In the genomic region with DNA sequence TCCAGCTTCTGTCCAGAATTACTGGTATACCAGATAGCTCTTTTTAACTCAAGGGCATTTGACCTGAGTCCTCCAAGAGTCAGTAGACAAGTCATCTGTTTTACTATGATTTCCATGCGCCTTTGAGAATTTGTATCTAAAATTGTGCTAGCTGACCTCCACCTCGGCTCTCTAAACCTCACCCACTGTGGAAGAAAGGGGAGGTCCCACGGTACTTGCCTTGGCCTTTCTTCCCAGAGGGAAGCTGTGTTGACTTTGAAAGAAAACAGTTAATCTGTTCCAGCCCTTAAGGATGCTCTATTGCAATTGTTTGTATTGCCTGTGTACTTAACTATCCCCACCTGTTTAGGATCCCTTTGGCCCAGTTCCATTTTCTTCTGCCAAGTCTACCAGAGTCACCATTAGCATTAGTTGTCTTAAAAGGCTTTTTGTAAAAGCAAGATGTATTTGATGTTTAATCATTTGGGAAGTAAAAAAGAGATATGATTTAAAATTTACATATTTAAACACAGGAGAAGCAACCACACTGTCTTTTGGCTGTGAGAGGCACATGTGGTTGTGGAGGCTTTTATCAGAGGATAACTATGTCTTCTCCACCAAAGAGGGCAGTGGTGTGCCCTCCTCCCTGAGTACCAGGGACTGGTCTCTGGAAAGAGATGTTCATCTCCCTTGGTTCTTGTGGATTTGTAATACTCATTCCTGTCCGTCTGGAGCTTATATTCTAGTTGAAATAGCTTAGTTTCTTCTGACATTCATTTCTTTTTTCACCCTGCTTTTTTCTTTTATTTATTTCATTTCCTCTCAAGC, we compare ENCODE assay signal across 11 cellular contexts.
DNase-seq lines count a peak whose midpoint lies in the region; ATAC-seq and TF ChIP-seq lines count a peak whose summit lies in the region.
"Had no signal": no experiment of that assay in that cellular context is flagged by ENCODE, and none has a peak within 500 bp of the region (broad histone marks: within the 10 kb centered on the region; RNA-seq: fewer than 3 reads in every experiment).

No MANE protein-coding gene starts in this region.

- no peak for TF ChIP-seq CTCF in CD4-positive, alpha-beta T cell (IDR thresholded peaks at IDR 0.05)
- TF ChIP-seq CTCF in GM23338 (conservative IDR thresholded peaks at IDR 0.05; ENCODE audit: low read depth in 2 of 2), result no peak; a peak in 1 of 4 replicates

- H4K20me1 ChIP-seq in GM23338 (replicated peaks; ENCODE audit: insufficient read depth), result no peaks in the 10 kb centered on the region

- H3K4me1 Mint-ChIP-seq in CD4-positive, alpha-beta T cell (ENCODE audit: low read depth), result peaks cover 56% of the 10 kb centered on the region
- H3K4me1 Mint-ChIP-seq in GM23338 (peaks cover 18% of the 10 kb centered on the region), T-cell (peaks cover 42 to 52% (median 43%) of the 10 kb centered on the region in 3 donors)

- no peaks in the 10 kb centered on the region for H3K79me2 ChIP-seq in GM23338 (replicated peaks; ENCODE audit: insufficient read depth)

- no peak overlapping the region for H2AFZ ChIP-seq in GM23338

- H3K9me2 ChIP-seq in GM23338 (ENCODE audit: insufficient read depth), result no peaks in the 10 kb centered on the region

- intact Hi-C loops in CD4-positive, alpha-beta T cell (cut with DNase I, micrococcal nuclease), result no loop called here
- intact Hi-C loops in left ventricle myocardium superior (cut with micrococcal nuclease), result no loop called here

- no peaks in the 10 kb centered on the region for H3F3A ChIP-seq in GM23338 (replicated peaks; ENCODE audit: low read depth)

- H3K36me3 Mint-ChIP-seq in CD4-positive, alpha-beta T cell (ENCODE audit: low read depth), result peaks cover 63% of the 10 kb centered on the region
- no peaks in the 10 kb centered on the region for H3K36me3 Mint-ChIP-seq in GM23338 (ENCODE audit: low read depth)
- H3K36me3 Mint-ChIP-seq in T-cell, result peaks cover 39% of the 10 kb centered on the region

- H3K36me3 ChIP-seq in GM23338 (ENCODE audit: insufficient read depth), result no peaks in the 10 kb centered on the region; the same call in 1 of the 2 replicates

- CTCF ChIA-PET in CD4-positive, alpha-beta T cell (lab: Charles Lee), result interaction anchor here (1.1 to 1.4 kb wide), 7 partner anchors 10 to 137 kb away, joined by 3 to 6 read pairs (median 4); no protein-coding TSS in a partner anchor
- CTCF ChIA-PET in T-cell (lab: Charles Lee), result interaction anchor here in 1 of 2 donors (1.1 to 1.3 kb wide), 4 partner anchors 14 to 299 kb away, joined by 3 to 7 read pairs (median 4); no protein-coding TSS in a partner anchor

- no peaks in the 10 kb centered on the region for H3K27me3 ChIP-seq in CD4-positive, alpha-beta T cell (ENCODE audit: control insufficient read depth, insufficient read depth, low read length)
- no peaks in the 10 kb centered on the region for H3K27me3 ChIP-seq in GM23338 (ENCODE audit: insufficient read depth)

- peaks cover 13% of the 10 kb centered on the region; the same call in 1 of the 2 replicates for H3K4me1 ChIP-seq in GM23338 (ENCODE audit: insufficient read depth)

- POLR2A ChIA-PET in CD4-positive, alpha-beta T cell (lab: Charles Lee), result interaction anchor here (0.8 to 3.4 kb wide), 9 partner anchors 20 to 167 kb away, joined by 3 to 17 read pairs (median 5); no protein-coding TSS in a partner anchor
- POLR2A ChIA-PET in T-cell (lab: Charles Lee), result interaction anchor here (0.6 to 1.0 kb wide), 3 partner anchors 22 to 109 kb away, joined by 3 read pairs; no protein-coding TSS in a partner anchor

- H3K27ac ChIP-seq in CD4-positive, alpha-beta T cell (ENCODE audit: low read depth, low read length), result no peak overlapping the region
- no peak overlapping the region for H3K27ac ChIP-seq in GM23338 (ENCODE audit: low read depth)

- no peak for DNase-seq in CD4-positive, alpha-beta T cell
- no peak for DNase-seq in GM23338 (ENCODE audit: low spot score)
- DNase-seq in T-cell, result no peak
- no peak for DNase-seq in left ventricle myocardium superior
- DNase-seq in OCI-M2 (lab: John Stamatoyannopoulos, UW; ENCODE audit: unreplicated experiment), result no peak
- no peak for DNase-seq in NCI-H446 treated with DMSO at 0.1 percent for 48 hours (lab: John Stamatoyannopoulos, UW)
- no peak for DNase-seq in activated CD4-positive, alpha-beta T cell treated with anti-CD3 and anti-CD28 coated beads, Interleukin-2, amount 50 U/mL, for 1 hour
- DNase-seq: GDM1, nephron progenitor cell, T1000 had no signal

- no peaks in the 10 kb centered on the region for H3K9me3 ChIP-seq in CD4-positive, alpha-beta T cell (ENCODE audit: control insufficient read depth, low read length)

- H3K9me3 Mint-ChIP-seq in CD4-positive, alpha-beta T cell, result no peaks in the 10 kb centered on the region
- H3K9me3 Mint-ChIP-seq in GM23338 (no peaks in the 10 kb centered on the region), T-cell (no peaks in the 10 kb centered on the region)
- H3K9me3 Mint-ChIP-seq: nephron progenitor cell had no signal

- no peak overlapping the region for H3K4me3 ChIP-seq in GM23338

- H3K27me3 Mint-ChIP-seq in CD4-positive, alpha-beta T cell, result no peaks in the 10 kb centered on the region
- H3K27me3 Mint-ChIP-seq in GM23338 (ENCODE audit: insufficient read depth, low read depth, poor library complexity) (peaks cover 3% of the 10 kb centered on the region), T-cell (no peaks in the 10 kb centered on the region)

- no peak for ATAC-seq in CD4-positive, alpha-beta T cell (ENCODE audit: poor library complexity)
- peak; percentile 41; the same call in 2 of the 3 replicates for ATAC-seq in GM23338
- no peak for ATAC-seq in T-cell (replicated peaks in 1 of 4)
- peak; percentile 58 for ATAC-seq in left ventricle myocardium superior
- ATAC-seq in HG02852 (IDR thresholded peaks at IDR 0.05; ENCODE audit: unreplicated experiment), result no peak

- H3K27ac Mint-ChIP-seq in CD4-positive, alpha-beta T cell, result peak overlapping the region; percentile 89
- H3K27ac Mint-ChIP-seq in GM23338, result 0 out of 2 replicates have a peak overlapping the region, but pooled peaks have one; percentile 33
- peak overlapping the region; percentile 63 to 81 for H3K27ac Mint-ChIP-seq in T-cell

- H3K4me2 ChIP-seq in GM23338, result peak overlapping the region; percentile 17; the same call in 1 of the 2 replicates

- H3K4me3 Mint-ChIP-seq in CD4-positive, alpha-beta T cell, result peak overlapping the region; percentile 12
- H3K4me3 Mint-ChIP-seq in GM23338 (no peak overlapping the region), T-cell (no peak overlapping the region)
- H3K4me3 Mint-ChIP-seq: nephron progenitor cell had no signal

TF ChIP-seq in GM23338, 12 proteins besides CTCF, POLR2A, EP300 and RAD21:
- TF ChIP-seq NANOG (IDR thresholded peaks at IDR 0.05; ENCODE audit: borderline replicate concordance) (no peak), ZNF114 (CRISPR knock-in tag; IDR thresholded peaks at IDR 0.05) (no peak), POLR2AphosphoS5 (IDR thresholded peaks at IDR 0.05; ENCODE audit: low read depth) (no peak), STAT1 (IDR thresholded peaks at IDR 0.05; ENCODE audit: unreplicated experiment) (no peak), EZH2 (IDR thresholded peaks at IDR 0.05; ENCODE audit: low read depth, unreplicated experiment) (no peak), CREB1 (CRISPR knock-in tag; IDR thresholded peaks at IDR 0.05; ENCODE audit: low read depth) (no peak), JUNB (IDR thresholded peaks at IDR 0.05; ENCODE audit: unreplicated experiment) (no peak)
- TF ChIP-seq, protein P1, sequence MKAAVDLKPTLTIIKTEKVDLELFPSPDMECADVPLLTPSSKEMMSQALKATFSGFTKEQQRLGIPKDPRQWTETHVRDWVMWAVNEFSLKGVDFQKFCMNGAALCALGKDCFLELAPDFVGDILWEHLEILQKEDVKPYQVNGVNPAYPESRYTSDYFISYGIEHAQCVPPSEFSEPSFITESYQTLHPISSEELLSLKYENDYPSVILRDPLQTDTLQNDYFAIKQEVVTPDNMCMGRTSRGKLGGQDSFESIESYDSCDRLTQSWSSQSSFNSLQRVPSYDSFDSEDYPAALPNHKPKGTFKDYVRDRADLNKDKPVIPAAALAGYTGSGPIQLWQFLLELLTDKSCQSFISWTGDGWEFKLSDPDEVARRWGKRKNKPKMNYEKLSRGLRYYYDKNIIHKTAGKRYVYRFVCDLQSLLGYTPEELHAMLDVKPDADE (IDR thresholded peaks at IDR 0.05), result no peak
- TF ChIP-seq, protein P2, sequence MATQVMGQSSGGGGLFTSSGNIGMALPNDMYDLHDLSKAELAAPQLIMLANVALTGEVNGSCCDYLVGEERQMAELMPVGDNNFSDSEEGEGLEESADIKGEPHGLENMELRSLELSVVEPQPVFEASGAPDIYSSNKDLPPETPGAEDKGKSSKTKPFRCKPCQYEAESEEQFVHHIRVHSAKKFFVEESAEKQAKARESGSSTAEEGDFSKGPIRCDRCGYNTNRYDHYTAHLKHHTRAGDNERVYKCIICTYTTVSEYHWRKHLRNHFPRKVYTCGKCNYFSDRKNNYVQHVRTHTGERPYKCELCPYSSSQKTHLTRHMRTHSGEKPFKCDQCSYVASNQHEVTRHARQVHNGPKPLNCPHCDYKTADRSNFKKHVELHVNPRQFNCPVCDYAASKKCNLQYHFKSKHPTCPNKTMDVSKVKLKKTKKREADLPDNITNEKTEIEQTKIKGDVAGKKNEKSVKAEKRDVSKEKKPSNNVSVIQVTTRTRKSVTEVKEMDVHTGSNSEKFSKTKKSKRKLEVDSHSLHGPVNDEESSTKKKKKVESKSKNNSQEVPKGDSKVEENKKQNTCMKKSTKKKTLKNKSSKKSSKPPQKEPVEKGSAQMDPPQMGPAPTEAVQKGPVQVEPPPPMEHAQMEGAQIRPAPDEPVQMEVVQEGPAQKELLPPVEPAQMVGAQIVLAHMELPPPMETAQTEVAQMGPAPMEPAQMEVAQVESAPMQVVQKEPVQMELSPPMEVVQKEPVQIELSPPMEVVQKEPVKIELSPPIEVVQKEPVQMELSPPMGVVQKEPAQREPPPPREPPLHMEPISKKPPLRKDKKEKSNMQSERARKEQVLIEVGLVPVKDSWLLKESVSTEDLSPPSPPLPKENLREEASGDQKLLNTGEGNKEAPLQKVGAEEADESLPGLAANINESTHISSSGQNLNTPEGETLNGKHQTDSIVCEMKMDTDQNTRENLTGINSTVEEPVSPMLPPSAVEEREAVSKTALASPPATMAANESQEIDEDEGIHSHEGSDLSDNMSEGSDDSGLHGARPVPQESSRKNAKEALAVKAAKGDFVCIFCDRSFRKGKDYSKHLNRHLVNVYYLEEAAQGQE (IDR thresholded peaks at IDR 0.05; ENCODE audit: unreplicated experiment), result no peak

Comparison
In these comparisons a context has a peak if more than half of its experiments do, and no peak if none do; other contexts are left out.
1. ATAC-seq: peak in GM23338 (single experiment) and left ventricle myocardium superior (single experiment); none in CD4-positive, alpha-beta T cell (single experiment), T-cell (0 of 4) and HG02852 (single experiment).
2. H3K27ac Mint-ChIP-seq: peak in every context shown above with its lines; median percentile 89 in CD4-positive, alpha-beta T cell; 72 in T-cell; 33 in GM23338.